18 cellular contexts compared by ENCODE assay signal in the genomic region with DNA sequence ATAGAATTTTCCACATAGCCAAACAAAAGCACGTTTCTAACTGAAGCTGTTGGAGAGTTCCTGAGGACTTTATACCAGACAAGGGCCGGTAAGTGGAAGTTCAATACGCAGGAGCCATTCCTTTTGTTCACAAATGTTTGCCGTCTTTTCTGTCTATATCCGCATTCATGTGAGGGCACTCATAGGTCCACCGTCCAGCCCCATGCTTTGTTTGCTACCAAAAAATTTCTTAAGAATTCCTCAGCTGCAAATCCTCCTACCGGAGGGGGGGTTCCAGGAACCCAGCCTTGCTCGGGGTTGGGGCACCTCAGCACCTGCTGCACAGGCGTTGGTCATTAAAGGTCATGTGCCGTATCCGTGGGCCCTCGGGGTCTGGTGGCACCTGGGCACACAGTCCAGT.
A peak's percentile ranks its signal among the peaks of the same experiment; 100 is the strongest.
DNase-seq lines count a peak whose midpoint lies in the region; ATAC-seq and TF ChIP-seq lines count a peak whose summit lies in the region.
"Had no signal": no experiment of that assay in that cellular context is flagged by ENCODE, and none has a peak within 500 bp of the region (broad histone marks: within the 10 kb centered on the region; RNA-seq: fewer than 3 reads in every experiment).

No MANE protein-coding gene starts in this region.

- DNase-seq in NCI-H510A treated with DMSO at 0.1 percent for 48 hours (lab: John Stamatoyannopoulos, UW) (peak; percentile 43), NCI-H510A (lab: John Stamatoyannopoulos, UW) (no peak), NCI-H2029 (lab: John Stamatoyannopoulos, UW) (peak; percentile 49), left lung (no peak), NCI-H446 treated with DMSO at 0.1 percent for 48 hours (lab: John Stamatoyannopoulos, UW) (no peak)
- DNase-seq: activated gamma-delta T cell; colonic mucosa; endodermal cell; NCI-H1694; stimulated activated CD4-positive, alpha-beta T cell treated with anti-CD3 and anti-CD28 coated beads, Interleukin-12 subunit alpha, Interleukin-12 subunit beta, amount 100 ng/mL, for 4 hours; stimulated activated naive CD8-positive, alpha-beta T cell treated with anti-CD3 and anti-CD28 coated beads, Interleukin-15, amount 100 ng/mL, for 72 hours; trophoblast cell had no signal

- TF ChIP-seq CTCF in left lung (IDR thresholded peaks at IDR 0.05) = no peak

- H3K9me3 ChIP-seq in left lung (no peaks in the 10 kb centered on the region), stomach smooth muscle (ENCODE audit: control insufficient read depth in 2 of 2, low read length in 2 of 2) (no peaks in the 10 kb centered on the region)
- H3K9me3 ChIP-seq: colonic mucosa had no signal

- H3K27ac ChIP-seq in left lung = peak overlapping the region in 1 of 2 donors; percentile 17
- H3K27ac ChIP-seq in stomach smooth muscle (ENCODE audit: low read length) = peak overlapping the region; percentile 31
- H3K27ac ChIP-seq: C4-2B, colonic mucosa had no signal

- H3K4me1 ChIP-seq in left lung (peaks cover 26 to 61% of the 10 kb centered on the region in 2 donors), stomach smooth muscle (ENCODE audit: control insufficient read depth, insufficient read depth, low read length) (peaks cover 57% of the 10 kb centered on the region)

- no peak overlapping the region for H3K4me3 ChIP-seq in left lung
- no peak overlapping the region for H3K4me3 ChIP-seq in stomach smooth muscle (ENCODE audit: low read length in 2 of 2)
- H3K4me3 ChIP-seq: colonic mucosa, GM12878 had no signal

- H3K27me3 ChIP-seq in left lung (no peaks in the 10 kb centered on the region), stomach smooth muscle (ENCODE audit: control insufficient read depth in 1 of 2, insufficient read depth in 2 of 2, low read length in 2 of 2) (no peaks in the 10 kb centered on the region)
- H3K27me3 ChIP-seq: colonic mucosa had no signal

- intact Hi-C loops in left lung (cut with DNase I) = no loop called here

- ATAC-seq in left lung (peak; percentile 73), HG03469 (IDR thresholded peaks at IDR 0.05; ENCODE audit: unreplicated experiment) (no peak), HG02870 (IDR thresholded peaks at IDR 0.05; ENCODE audit: unreplicated experiment) (no peak)
- ATAC-seq: GM12878; SK-N-SH treated with all-trans-retinoic acid at 6 μM for 48 hours; stimulated activated naive CD8-positive, alpha-beta T cell treated with anti-CD3 and anti-CD28 coated beads, Interleukin-15, amount 100 ng/mL, for 72 hours had no signal

- H3K9ac ChIP-seq in stomach smooth muscle (ENCODE audit: low read length in 2 of 2) = no peak overlapping the region

- H3K36me3 ChIP-seq in left lung (peaks cover 0 to 18% of the 10 kb centered on the region in 2 donors), stomach smooth muscle (ENCODE audit: control insufficient read depth in 2 of 2, insufficient read depth in 2 of 2, low read length in 2 of 2) (peaks cover 0 to 2% of the 10 kb centered on the region in 2 donors)
- H3K36me3 ChIP-seq: colonic mucosa had no signal

Comparison
In these comparisons a context has a peak if more than half of its experiments do, and no peak if none do; other contexts are left out.
1. DNase-seq: peak in NCI-H510A treated with DMSO at 0.1 percent for 48 hours (single experiment) and NCI-H2029 (single experiment); none in NCI-H510A (single experiment), left lung (0 of 2) and NCI-H446 treated with DMSO at 0.1 percent for 48 hours (single experiment).